In the genomic region with DNA sequence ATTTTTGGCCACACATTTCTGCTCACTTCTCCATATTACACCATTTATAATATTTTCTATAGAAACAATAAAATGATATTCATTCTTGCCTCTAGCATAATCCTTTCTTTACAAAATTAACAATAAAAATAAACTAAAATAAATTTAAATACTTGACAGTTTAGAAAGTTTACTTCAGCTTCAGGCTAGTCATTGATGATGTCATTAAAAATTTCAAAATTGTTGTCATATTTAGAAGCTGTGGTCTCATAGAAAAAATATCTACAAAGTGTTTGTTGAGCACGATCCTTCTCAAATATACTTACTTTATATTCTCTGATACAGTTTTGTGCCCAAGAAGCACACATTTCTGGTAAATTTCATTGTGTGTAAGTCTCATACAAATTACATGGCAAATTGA, we compare ENCODE assay signal across 32 cellular contexts.
"Had no signal": no experiment of that assay in that cellular context is flagged by ENCODE, and none has a peak within 500 bp of the region (broad histone marks: within the 10 kb centered on the region; RNA-seq: fewer than 3 reads in every experiment).

No MANE protein-coding gene starts in this region.

- ATAC-seq: activated CD8-positive, alpha-beta T cell treated with anti-CD3 and anti-CD28 coated beads for 36 hours; activated naive CD8-positive, alpha-beta T cell treated with anti-CD3 and anti-CD28 coated beads, Interleukin-2, amount 50 U/mL, for 24 hours; activated T-cell treated with anti-CD3 and anti-CD28 coated beads, Interleukin-2, amount 50 U/mL, for 4 hours; activated T-cell treated with anti-CD3 and anti-CD28 coated beads, Interleukin-2, amount 50 U/mL, for 72 hours; activated T-helper 17 cell treated with anti-CD3 and anti-CD28 coated beads, Interleukin-2, amount 50 U/mL, for 72 hours had no signal

- H3K9me3 ChIP-seq: ascending aorta had no signal

- H3K27me3 ChIP-seq: ascending aorta, cardiac muscle cell had no signal

- H3K27ac ChIP-seq: ascending aorta, cardiac muscle cell, VCaP had no signal

- H3K4me3 ChIP-seq: ascending aorta, cardiac muscle cell had no signal

- DNase-seq: activated B cell treated with CpG ODN at 0.5 μM for 24 hours; activated CD4-positive, alpha-beta memory T cell treated with anti-CD3 and anti-CD28 coated beads for 36 hours; activated CD4-positive, alpha-beta T cell treated with anti-CD3 and anti-CD28 coated beads for 4 hours; activated CD4-positive, alpha-beta T cell treated with anti-CD3 and anti-CD28 coated beads, Interleukin-2, amount 10 ng/mL, durations not matched to agents 24 days and 14 days; activated CD4-positive, alpha-beta T cell treated with anti-CD3 and anti-CD28 coated beads, Interleukin-2, amount 50 U/mL, for 1 hour; activated CD4-positive, alpha-beta T cell treated with anti-CD3 and anti-CD28 coated beads, Interleukin-2, amount 50 U/mL, for 4 hours; activated CD4-positive, CD25-positive, alpha-beta regulatory T cell treated with anti-CD3 and anti-CD28 coated beads, Interleukin-2, amount 50 U/mL, for 72 hours; activated CD8-positive, alpha-beta memory T cell treated with anti-CD3 and anti-CD28 coated beads, Interleukin-2, amount 50 U/mL, for 4 hours; activated CD8-positive, alpha-beta T cell treated with anti-CD3 and anti-CD28 coated beads for 36 hours; activated effector memory CD4-positive, alpha-beta T cell treated with anti-CD3 and anti-CD28 coated beads, Interleukin-2, amount 50 U/mL, for 16 hours; activated gamma-delta T cell treated with Interleukin-2 at 50 U/mL for 16 hours; activated naive CD4-positive, alpha-beta T cell treated with anti-CD3 and anti-CD28 coated beads, Interleukin-2, amount 10 ng/mL, durations not matched to agents 7 days and 5 days; activated naive CD4-positive, alpha-beta T cell treated with Interleukin-2 at 50 U/mL for 16 hours; activated naive CD8-positive, alpha-beta T cell treated with anti-CD3 and anti-CD28 coated beads, Interleukin-2, amount 10 ng/mL, durations not matched to agents 7 days and 5 days; activated naive CD8-positive, alpha-beta T cell treated with anti-CD3 and anti-CD28 coated beads, Interleukin-2, amount 50 U/mL, for 24 hours; activated T-cell treated with anti-CD3 and anti-CD28 coated beads for 4 hours; activated T-cell treated with anti-CD3 and anti-CD28 coated beads, Interleukin-2, amount 50 U/mL, for 1 hour; activated T-cell treated with anti-CD3 and anti-CD28 coated beads, Interleukin-2, amount 50 U/mL, for 4 hours; activated T-cell treated with anti-CD3 and anti-CD28 coated beads, Interleukin-2, amount 50 U/mL, for 72 hours; amygdala; anterior cingulate cortex; caudate nucleus; cerebellar nuclear complex; T-helper 1 cell; T-helper 2 cell; T-helper 9 cell had no signal

- FAIRE-seq: bronchial epithelial cell, TTC549 had no signal

- H3K4me1 ChIP-seq: ascending aorta had no signal

- H3K36me3 ChIP-seq: ascending aorta, cardiac muscle cell had no signal
